In genomic region chr11:75651218-75651617, GRCh38 we compare ENCODE assay signal across 32 cellular contexts. TPM values are rescaled to one million over a fixed set of nuclear protein-coding genes. Genes with fewer than 3 reads are reported as not detected.
"Had no signal": no experiment of that assay in that cellular context is flagged by ENCODE, and none has a peak within 500 bp of the region (broad histone marks: within the 10 kb centered on the region; RNA-seq: fewer than 3 reads in every experiment).

No MANE protein-coding gene starts in this region.

- DNase-seq: activated B cell treated with CpG ODN at 0.5 μM for 24 hours; activated CD4-positive, alpha-beta memory T cell treated with anti-CD3 and anti-CD28 coated beads for 36 hours; activated CD4-positive, alpha-beta T cell treated with anti-CD3 and anti-CD28 coated beads for 4 hours; activated CD4-positive, alpha-beta T cell treated with anti-CD3 and anti-CD28 coated beads, Interleukin-2, amount 10 ng/mL, durations not matched to agents 24 days and 14 days; activated CD4-positive, alpha-beta T cell treated with anti-CD3 and anti-CD28 coated beads, Interleukin-2, amount 50 U/mL, for 1 hour; activated CD4-positive, alpha-beta T cell treated with anti-CD3 and anti-CD28 coated beads, Interleukin-2, amount 50 U/mL, for 4 hours; activated CD4-positive, CD25-positive, alpha-beta regulatory T cell treated with anti-CD3 and anti-CD28 coated beads, Interleukin-2, amount 50 U/mL, for 72 hours; activated CD8-positive, alpha-beta memory T cell treated with anti-CD3 and anti-CD28 coated beads, Interleukin-2, amount 50 U/mL, for 4 hours; activated CD8-positive, alpha-beta T cell treated with anti-CD3 and anti-CD28 coated beads for 36 hours; activated effector memory CD4-positive, alpha-beta T cell treated with anti-CD3 and anti-CD28 coated beads, Interleukin-2, amount 50 U/mL, for 16 hours; activated gamma-delta T cell treated with Interleukin-2 at 50 U/mL for 16 hours; activated naive CD4-positive, alpha-beta T cell; activated naive CD4-positive, alpha-beta T cell treated with anti-CD3 and anti-CD28 coated beads for 36 hours; activated naive CD4-positive, alpha-beta T cell treated with anti-CD3 and anti-CD28 coated beads, Interleukin-2, amount 50 U/mL, for 16 hours; activated naive CD8-positive, alpha-beta T cell treated with anti-CD3 and anti-CD28 coated beads for 36 hours; activated T-cell treated with anti-CD3 and anti-CD28 coated beads for 4 hours; activated T-cell treated with anti-CD3 and anti-CD28 coated beads, Interleukin-2, amount 50 U/mL, for 1 hour; activated T-cell treated with anti-CD3 and anti-CD28 coated beads, Interleukin-2, amount 50 U/mL, for 4 hours; activated T-cell treated with anti-CD3 and anti-CD28 coated beads, Interleukin-2, amount 50 U/mL, for 72 hours; adrenal gland; amniotic stem cell; aorta; body of pancreas; brain microvascular endothelial cell; central memory CD4-positive, alpha-beta T cell; T-helper 1 cell; T-helper 2 cell; T-helper 9 cell had no signal

- ATAC-seq: activated CD8-positive, alpha-beta T cell treated with anti-CD3 and anti-CD28 coated beads for 36 hours; activated naive CD4-positive, alpha-beta T cell treated with anti-CD3 and anti-CD28 coated beads, Interleukin-2, amount 50 U/mL, for 72 hours; activated T-cell treated with anti-CD3 and anti-CD28 coated beads, Interleukin-2, amount 50 U/mL, for 4 hours; activated T-cell treated with anti-CD3 and anti-CD28 coated beads, Interleukin-2, amount 50 U/mL, for 72 hours; activated T-helper 17 cell treated with anti-CD3 and anti-CD28 coated beads, Interleukin-2, amount 50 U/mL, for 72 hours; body of pancreas had no signal

- H3K4me1 ChIP-seq: body of pancreas, breast epithelium had no signal

- H3K4me3 ChIP-seq: adrenal gland, body of pancreas, breast epithelium had no signal

- H3K27me3 ChIP-seq: adrenal gland, body of pancreas, brain microvascular endothelial cell, breast epithelium had no signal

- H3K36me3 ChIP-seq: adrenal gland, brain microvascular endothelial cell, breast epithelium had no signal

- H3K9me3 ChIP-seq: adrenal gland, body of pancreas, breast epithelium had no signal

- H3K27ac ChIP-seq: adrenal gland, body of pancreas, brain microvascular endothelial cell, breast epithelium, VCaP had no signal

RNA-seq across cellular contexts. Expression of gene MAP6, which starts 17.6 kb away (rescaled TPM):
- total RNA-seq: activated CD8-positive, alpha-beta T cell treated with anti-CD3 and anti-CD28 coated beads for 36 hours; activated naive CD4-positive, alpha-beta T cell treated with anti-CD3 and anti-CD28 coated beads for 36 hours; activated naive CD8-positive, alpha-beta T cell treated with anti-CD3 and anti-CD28 coated beads for 36 hours; activated T-cell treated with anti-CD3 and anti-CD28 coated beads, Interleukin-2, amount 50 U/mL, for 4 hours had no signal
